18 cellular contexts compared by ENCODE assay signal in genomic region chr9:4933177-4933576, GRCh38. TPM values are rescaled to one million over a fixed set of nuclear protein-coding genes. Genes with fewer than 3 reads are reported as not detected.
DNase-seq lines count a peak whose midpoint lies in the region; ATAC-seq, FAIRE-seq and TF ChIP-seq lines count a peak whose summit lies in the region.
"Had no signal": no experiment of that assay in that cellular context is flagged by ENCODE, and none has a peak within 500 bp of the region (broad histone marks: within the 10 kb centered on the region; RNA-seq: fewer than 3 reads in every experiment).

No MANE protein-coding gene starts in this region.

- ATAC-seq in Right ventricle myocardium superior (ENCODE audit: poor library complexity): peak; percentile 31
- ATAC-seq in GM21528 (IDR thresholded peaks at IDR 0.05; ENCODE audit: low FRiP score, unreplicated experiment): no peak
- no peak for ATAC-seq in GM21619 (IDR thresholded peaks at IDR 0.05; ENCODE audit: unreplicated experiment)
- ATAC-seq: GM23338 had no signal

- no peaks in the 10 kb centered on the region for H3K79me2 ChIP-seq in keratinocyte (ENCODE audit: control insufficient read depth, insufficient read depth, low read length)

- H3K27me3 ChIP-seq in right atrium auricular region (no peaks in the 10 kb centered on the region), keratinocyte (ENCODE audit: control insufficient read depth, extremely low read depth, insufficient read depth, low read length) (no peaks in the 10 kb centered on the region)
- H3K27me3 ChIP-seq: neutrophil, upper lobe of left lung had no signal

- FAIRE-seq in keratinocyte (lab: Jason Lieb, UNC): peak; percentile 89
- FAIRE-seq: islet of Langerhans had no signal

- no peaks in the 10 kb centered on the region for H3K9me1 ChIP-seq in keratinocyte (ENCODE audit: control insufficient read depth, extremely low read depth, insufficient read depth, low read length)

- H3K4me3 ChIP-seq in right atrium auricular region (no peak overlapping the region), keratinocyte (ENCODE audit: control insufficient read depth in 2 of 3, extremely low read depth in 1 of 3, insufficient read depth in 2 of 3, low read depth in 1 of 3, low read length in 3 of 3) (peak overlapping the region in 2 of 3 experiments; percentile 8 to 34)
- H3K4me3 ChIP-seq: GM23338, upper lobe of left lung had no signal

- peak overlapping the region; percentile 79 for H3K4me2 ChIP-seq in keratinocyte (ENCODE audit: control insufficient read depth, extremely low read depth, insufficient read depth, low read depth, low read length)
- H3K4me2 ChIP-seq: GM23338 had no signal

- H3K36me3 ChIP-seq in right atrium auricular region: no peaks in the 10 kb centered on the region
- no peaks in the 10 kb centered on the region for H3K36me3 ChIP-seq in keratinocyte (ENCODE audit: control insufficient read depth in 2 of 2, extremely low read depth in 1 of 2, insufficient read depth in 2 of 2, low read length in 2 of 2)
- H3K36me3 ChIP-seq: neutrophil, upper lobe of left lung had no signal

- H3K27ac ChIP-seq in right atrium auricular region: no peak overlapping the region
- peak overlapping the region; percentile 74 for H3K27ac ChIP-seq in epithelial cell of prostate
- H3K27ac ChIP-seq in keratinocyte (ENCODE audit: control insufficient read depth, insufficient read depth, low read length): no peak overlapping the region
- H3K27ac ChIP-seq: neutrophil, upper lobe of left lung had no signal

- dilution Hi-C loops in keratinocyte (cut with MboI; ENCODE audit: extremely low pct_ligation_motif_present, low sequenced_read_pairs): no loop called here

- peak overlapping the region; percentile 59 for H2AFZ ChIP-seq in keratinocyte (ENCODE audit: control insufficient read depth, low read length)
- H2AFZ ChIP-seq: GM23338 had no signal

- H3K9me3 ChIP-seq in right atrium auricular region (no peaks in the 10 kb centered on the region), keratinocyte (ENCODE audit: control insufficient read depth, low read depth, low read length) (no peaks in the 10 kb centered on the region)
- H3K9me3 ChIP-seq: neutrophil, upper lobe of left lung had no signal

- H3K9ac ChIP-seq in keratinocyte (ENCODE audit: control insufficient read depth, extremely low read depth, insufficient read depth, low read length): peak overlapping the region; percentile 12

- intact Hi-C loops in Right ventricle myocardium superior (cut with DNase I): no loop called here

- no peak for TF ChIP-seq CTCF in right atrium auricular region (IDR thresholded peaks at IDR 0.05)
- no peak for TF ChIP-seq CTCF in keratinocyte (optimal IDR thresholded peaks at IDR 0.05 in 1 of 3, IDR thresholded peaks at IDR 0.05 in 1 of 3, conservative IDR thresholded peaks at IDR 0.05 in 1 of 3; ENCODE audit: extremely low read depth in 1 of 3, insufficient read depth in 2 of 3, low read length in 3 of 3)

- DNase-seq in Right ventricle myocardium superior: no peak
- no peak for DNase-seq in right atrium auricular region (ENCODE audit: low spot score)
- peak; percentile 94 for DNase-seq in epithelial cell of prostate (ENCODE audit: low read depth, low spot score)
- DNase-seq in keratinocyte (ENCODE audit: low read depth, low spot score): peak; percentile 23
- DNase-seq in cerebellum (ENCODE audit: low spot score): no peak
- no peak for DNase-seq in GM19240 (ENCODE audit: insufficient read length, low spot score)
- DNase-seq: ACHN; activated naive CD4-positive, alpha-beta T cell treated with anti-CD3 and anti-CD28 coated beads for 36 hours; CD8-positive, alpha-beta memory T cell; effector CD8-positive, alpha-beta T cell; NCI-H187 treated with DMSO at 0.1 percent for 48 hours; stimulated activated CD4-positive, alpha-beta T cell treated with anti-CD3 and anti-CD28 coated beads, Interleukin-4, amount 100 ng/mL, for 24 hours had no signal

- H3K4me1 ChIP-seq in right atrium auricular region (peaks cover 0 to 22% of the 10 kb centered on the region in 2 donors), keratinocyte (ENCODE audit: control insufficient read depth, extremely low read depth, insufficient read depth, low read length) (peaks cover 13% of the 10 kb centered on the region)

- H4K20me1 ChIP-seq in keratinocyte (ENCODE audit: control insufficient read depth, extremely low read depth, insufficient read depth, low read length): no peaks in the 10 kb centered on the region

RNA-seq across cellular contexts. Expression of gene JAK2, which starts 51.9 kb away (rescaled TPM):
- total RNA-seq in Right ventricle myocardium superior: 12.7 TPM
- total RNA-seq in right atrium auricular region: 10 to 100 TPM in 1 of 2 donors, 1 to 10 TPM in 1; 7.6 to 21.6 TPM
- polyA plus RNA-seq in keratinocyte: 2.6 to 5.4 TPM (median 3.9 TPM) in 3 replicates
- 6.2 TPM for polyA plus RNA-seq in keratinocyte (2011; ENCODE audit: low read depth)
- 2.2 and 3.7 TPM in 2 replicates for polyA plus RNA-seq in keratinocyte (2011; cell fraction: cytosol; rRNA removed)
- 4.5 and 6.6 TPM in 2 replicates for polyA plus RNA-seq in keratinocyte (2011; cell fraction: nucleus; rRNA removed)
- polyA plus RNA-seq in keratinocyte (2012; ENCODE audit: low replicate concordance): 3.4 and 4.7 TPM in 2 replicates
- polyA minus RNA-seq in keratinocyte: 0.39 to 13.6 TPM (median 5.9 TPM) in 3 replicates
- polyA minus RNA-seq in keratinocyte (2011; cell fraction: cytosol; rRNA and poly(A)+ RNA removed): 7.7 TPM
- polyA minus RNA-seq in keratinocyte (2011; cell fraction: nucleus; rRNA and poly(A)+ RNA removed): 8.7 and 19.9 TPM in 2 replicates
- 36.4 TPM for total RNA-seq in cerebellum

Comparison
In these comparisons a context has a peak if more than half of its experiments do, and no peak if none do; other contexts are left out.
1. DNase-seq: peak in epithelial cell of prostate (single experiment) and keratinocyte (single experiment); none in Right ventricle myocardium superior (single experiment), right atrium auricular region (single experiment), cerebellum (single experiment) and GM19240 (single experiment).
2. H3K4me3 ChIP-seq: peak in keratinocyte (2 of 3); none in right atrium auricular region (0 of 2).